Comparison of ENCODE assay signal across 8 cellular contexts in the genomic region with DNA sequence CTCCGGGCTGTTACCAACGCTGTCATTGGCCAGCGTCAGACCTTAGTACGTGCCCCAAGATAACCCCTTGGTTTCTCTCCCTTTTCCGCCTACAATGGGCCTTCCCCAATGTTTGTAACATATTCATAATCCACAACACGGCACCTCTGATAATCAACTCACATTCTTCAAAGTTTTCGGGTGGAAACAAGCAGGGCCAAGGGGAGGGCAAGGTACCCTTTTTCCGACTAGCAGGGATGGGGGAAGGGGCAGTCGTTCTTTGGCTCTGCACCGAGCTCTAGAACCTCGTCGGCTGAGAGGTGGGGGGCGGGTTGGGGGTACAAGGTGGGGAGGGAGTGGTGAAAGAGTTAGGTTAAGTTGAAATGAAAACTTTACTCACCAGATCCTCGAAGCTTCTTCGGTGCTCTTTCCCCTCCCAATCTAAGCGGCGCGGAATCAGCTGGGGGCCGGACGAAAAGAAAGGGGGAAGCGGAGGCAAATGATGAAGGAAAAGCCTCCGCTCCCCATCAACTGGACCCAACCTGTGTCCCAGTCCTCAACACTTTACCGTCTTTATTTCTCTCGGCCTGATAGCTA. TPM values are rescaled to one million over a fixed set of nuclear protein-coding genes. Genes with fewer than 3 reads are reported as not detected.
A peak's percentile ranks its signal among the peaks of the same experiment; 100 is the strongest.
DNase-seq lines count a peak whose midpoint lies in the region; ATAC-seq and TF ChIP-seq lines count a peak whose summit lies in the region.

No MANE protein-coding gene starts in this region.

- H4K20me1 ChIP-seq in OCI-LY1 (ENCODE audit: insufficient read depth, low read length) = no peaks in the 10 kb centered on the region

- peaks cover 37% of the 10 kb centered on the region for H3K79me2 ChIP-seq in OCI-LY1 (ENCODE audit: insufficient read depth, low read length)

- H3K27ac ChIP-seq in HL-60 (replicated peaks) = peak overlapping the region; percentile 74
- H3K27ac ChIP-seq in OCI-LY1 (ENCODE audit: low read depth, low read length, poor library complexity, severe bottlenecking) = peak overlapping the region; percentile 77

- H2AFZ ChIP-seq in OCI-LY1 (ENCODE audit: low read length) = no peak overlapping the region

- DNase-seq in CMK (ENCODE audit: low read depth) (peak; percentile 40), HL-60 (ENCODE audit: low read depth in 1 of 2, low spot score in 1 of 2) (peak; percentile 41 to 80), activated T-cell treated with anti-CD3 and anti-CD28 coated beads for 48 hours (ENCODE audit: low read depth) (peak; percentile 57), epithelial cell of proximal tubule (ENCODE audit: low read depth) (no peak), mucosa of gallbladder (ENCODE audit: low spot score) (peak; percentile 79)
- DNase-seq in stimulated activated CD8-positive, alpha-beta memory T cell treated with anti-CD3 and anti-CD28 coated beads, Interleukin-7, amount 100 ng/mL, for 4 hours (ENCODE audit: low read depth in 2 of 2) = peak; percentile 55 to 60

- no peaks in the 10 kb centered on the region for H3K9me3 ChIP-seq in OCI-LY1 (ENCODE audit: low read length)

- H3K36me3 ChIP-seq in OCI-LY1 (ENCODE audit: insufficient read depth, low read length) = no peaks in the 10 kb centered on the region

- H3K9ac ChIP-seq in OCI-LY1 (ENCODE audit: low read length) = peak overlapping the region; percentile 75

- H3K27me3 ChIP-seq in HL-60 (ENCODE audit: insufficient read depth, poor library complexity, severe bottlenecking) (no peaks in the 10 kb centered on the region), OCI-LY1 (ENCODE audit: insufficient read depth, low read length) (no peaks in the 10 kb centered on the region)

- no peaks in the 10 kb centered on the region for H3F3A ChIP-seq in OCI-LY1 (ENCODE audit: insufficient read depth, low read length)

- peak overlapping the region; percentile 68 for H3K4me3 ChIP-seq in HL-60 (replicated peaks; ENCODE audit: insufficient read depth, low read length)
- H3K4me3 ChIP-seq in OCI-LY1 (ENCODE audit: low read depth, low read length, poor library complexity, severe bottlenecking) = peak overlapping the region; percentile 85
- H3K4me3 ChIP-seq in epithelial cell of proximal tubule (ENCODE audit: low read depth, low read length) = peak overlapping the region; percentile 80

- TF ChIP-seq CTCF in HL-60 (IDR thresholded peaks at IDR 0.05; ENCODE audit: insufficient read depth, low read length) = no peak
- TF ChIP-seq CTCF in OCI-LY1 (IDR thresholded peaks at IDR 0.05; ENCODE audit: low read length) = no peak
- no peak for TF ChIP-seq CTCF in epithelial cell of proximal tubule (conservative IDR thresholded peaks at IDR 0.05; ENCODE audit: low read depth, low read length)

- ATAC-seq in GM21360 (IDR thresholded peaks at IDR 0.05; ENCODE audit: unreplicated experiment) = peak; percentile 53

- peak overlapping the region; percentile 74 for H3K4me2 ChIP-seq in OCI-LY1 (ENCODE audit: low read length)

- peaks cover 25% of the 10 kb centered on the region for H3K4me1 ChIP-seq in OCI-LY1 (ENCODE audit: insufficient read depth, low read length, severe bottlenecking)

- no peaks in the 10 kb centered on the region for H3K9me2 ChIP-seq in OCI-LY1 (ENCODE audit: low read depth, low read length)

RNA-seq across cellular contexts. Expression of gene BRWD3, which starts 1.4 kb away (rescaled TPM):
- total RNA-seq in epithelial cell of proximal tubule (4.1 and 6.6 TPM in 2 replicates), mucosa of gallbladder (20.0 TPM)
